Comparison of ENCODE assay signal across 8 cellular contexts in the genomic region with DNA sequence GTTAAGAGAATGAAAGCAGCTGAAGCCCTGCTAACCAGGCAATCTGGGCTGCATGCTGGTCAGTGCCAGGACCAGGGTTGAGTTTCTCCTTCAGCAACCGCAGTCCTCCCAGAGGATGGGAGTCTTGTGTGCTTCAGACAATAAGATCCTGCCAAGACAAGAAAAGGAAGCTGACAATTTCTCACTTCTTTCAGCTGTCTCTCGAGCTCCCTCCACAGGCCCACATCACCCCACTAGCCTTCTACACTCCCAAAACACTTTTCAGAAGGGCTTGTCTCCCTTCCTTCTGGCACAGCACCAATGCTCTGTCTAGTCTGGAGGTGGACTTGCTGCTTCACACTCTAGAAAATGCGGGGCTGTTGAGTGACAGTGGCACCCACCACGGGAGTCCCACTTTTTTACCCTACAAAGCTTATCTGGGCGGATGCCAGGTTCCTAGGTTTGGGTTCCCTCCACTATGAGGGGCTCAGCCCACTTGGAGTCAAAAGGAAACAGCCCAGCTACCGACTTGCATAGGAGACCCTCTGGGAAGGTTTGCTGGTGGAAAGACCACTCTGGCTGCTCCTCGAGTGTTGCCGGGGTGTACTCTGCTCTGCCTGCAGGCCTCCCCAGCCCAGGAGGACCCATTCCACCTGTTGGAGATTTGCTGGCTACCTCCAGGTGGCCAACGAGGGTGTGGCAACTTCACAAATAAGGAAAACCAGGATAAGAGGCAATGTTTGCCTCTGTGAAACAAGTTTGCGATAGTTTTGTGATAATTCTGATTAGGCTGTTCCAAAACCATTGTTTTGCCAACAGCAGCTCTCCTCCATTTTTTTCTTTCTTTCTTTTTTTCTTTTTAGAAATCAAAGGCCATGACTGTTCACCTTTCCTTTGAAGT.
DNase-seq lines count a peak whose midpoint lies in the region; ATAC-seq and TF ChIP-seq lines count a peak whose summit lies in the region.

No MANE protein-coding gene starts in this region.

- intact Hi-C loops in OCI-LY7 (cut with micrococcal nuclease; ENCODE audit: unreplicated experiment) (loop anchor here (1.0 to 2.0 kb wide), 6 partner anchors 15 to 139 kb away; no protein-coding TSS in a partner anchor), mammary epithelial cell (cut with micrococcal nuclease) (loop anchor here (5.0 kb wide), 2 partner anchors 67 to 112 kb away; partner anchors contain the start of gene TENT5C), spleen (cut with DNase I; ENCODE audit: low total_unique reads) (loop anchor here (5.0 kb wide), 2 partner anchors 67 to 137 kb away; partner anchors contain the start of gene TENT5C)

- dilution Hi-C loops in mammary epithelial cell (cut with HindIII; ENCODE audit: low sequenced_read_pairs): no loop called here

- H3K9me2 ChIP-seq in OCI-LY7 (ENCODE audit: insufficient read depth, low read length): no peaks in the 10 kb centered on the region

- in situ Hi-C loops in mammary epithelial cell (cut with MboI; ENCODE audit: low sequenced_read_pairs in 2 of 2): no loop called here

- CTCF ChIA-PET in OCI-LY7 (lab: Charles Lee; ENCODE audit: unreplicated experiment) (interaction anchor here (0.7 to 2.4 kb wide), 18 partner anchors 8 to 139 kb away, joined by 3 to 18 read pairs (median 4); no protein-coding TSS in a partner anchor), mammary epithelial cell (lab: Charles Lee; ENCODE audit: low non-redundant PET) (interaction anchor here (0.7 kb wide), 1 partner anchor 9 kb away, joined by 3 read pairs; no protein-coding TSS in a partner anchor)

- H3K4me1 ChIP-seq in OCI-LY7 (ENCODE audit: insufficient read depth, low read length, poor library complexity, severe bottlenecking): peaks cover 54% of the 10 kb centered on the region
- peaks cover 12% of the 10 kb centered on the region for H3K4me1 ChIP-seq in mammary epithelial cell (ENCODE audit: insufficient read depth, low read length)
- H3K4me1 ChIP-seq in spleen: peaks cover 0 to 38% (median 24%) of the 10 kb centered on the region in 6 donors

- H3K79me2 ChIP-seq in OCI-LY7 (ENCODE audit: insufficient read depth, low read depth, low read length) (no peaks in the 10 kb centered on the region), mammary epithelial cell (ENCODE audit: insufficient read depth, low read length) (no peaks in the 10 kb centered on the region)

- H3K4me2 ChIP-seq in OCI-LY7 (ENCODE audit: low read length): peak overlapping the region; percentile 41
- H3K4me2 ChIP-seq in mammary epithelial cell (ENCODE audit: insufficient read depth, low read depth, low read length): no peak overlapping the region

- H3K36me3 ChIP-seq in OCI-LY7 (ENCODE audit: insufficient read depth, low read length) (no peaks in the 10 kb centered on the region), mammary epithelial cell (ENCODE audit: insufficient read depth, low read length) (no peaks in the 10 kb centered on the region), spleen (no peaks in the 10 kb centered on the region)

- no peak for TF ChIP-seq POLR2A in spleen (IDR thresholded peaks at IDR 0.05)

- H3K4me3 ChIP-seq in GM12864 (ENCODE audit: low read depth, low read length) (no peak overlapping the region), OCI-LY7 (ENCODE audit: low read depth, low read length, poor library complexity, severe bottlenecking) (no peak overlapping the region), mammary epithelial cell (replicated peaks in 1 of 3; ENCODE audit: insufficient read depth in 1 of 3, low read depth in 2 of 3, low read length in 3 of 3) (no peak overlapping the region), spleen (no peak overlapping the region)

- WGBS in mammary epithelial cell (ENCODE audit: low coverage, missing lambda C conversion rate): 64% methylated on average over 10 of the region's 10 CpGs
- WGBS in spleen, 5 donors: 65 to 75% (median 66%) methylated on average over 10 of the region's 10 CpGs

- TF ChIP-seq CTCF in GM12864 (IDR thresholded peaks at IDR 0.05; ENCODE audit: low read depth, low read length, missing control alignments): peak; percentile 85
- peak; percentile 92 for TF ChIP-seq CTCF in OCI-LY7 (conservative IDR thresholded peaks at IDR 0.05; ENCODE audit: low read length)
- peak; percentile 20 to 62 for TF ChIP-seq CTCF in mammary epithelial cell (conservative IDR thresholded peaks at IDR 0.05 in 1 of 2, IDR thresholded peaks at IDR 0.05 in 1 of 2; ENCODE audit: extremely low read depth in 1 of 2, insufficient read depth in 1 of 2, low read depth in 1 of 2, low read length in 2 of 2)
- peak; percentile 19 to 71 (median 57) for TF ChIP-seq CTCF in spleen (IDR thresholded peaks at IDR 0.05 in 8 of 11, conservative IDR thresholded peaks at IDR 0.05 in 3 of 11)

- H2AFZ ChIP-seq in OCI-LY7 (ENCODE audit: low read length) (peak overlapping the region; percentile 67), mammary epithelial cell (ENCODE audit: low read depth, low read length) (no peak overlapping the region)

- DNase-seq in GM12864 (ENCODE audit: low read depth) (no peak), OCI-LY7 (ENCODE audit: low spot score) (peak; percentile 87), mammary epithelial cell (no peak), spleen (no peak), NCI-H2196 treated with DMSO at 0.1 percent for 48 hours (lab: John Stamatoyannopoulos, UW; ENCODE audit: unreplicated experiment) (no peak), NCI-H1048 (lab: John Stamatoyannopoulos, UW) (no peak), NCI-H1694 (lab: John Stamatoyannopoulos, UW) (no peak)

- H3K27me3 ChIP-seq in mammary epithelial cell (ENCODE audit: insufficient read depth, low read length): no peaks in the 10 kb centered on the region
- no peaks in the 10 kb centered on the region for H3K27me3 ChIP-seq in spleen (replicated peaks in 1 of 7)

- POLR2A ChIA-PET in OCI-LY7 (lab: Charles Lee): interaction anchor here (0.9 to 5.1 kb wide), 18 partner anchors 8 to 254 kb away, joined by 3 to 38 read pairs (median 8); partner anchors contain the start of genes GDAP2, TENT5C and WDR3

- H3K9ac ChIP-seq in mammary epithelial cell (ENCODE audit: insufficient read depth, low read length): no peak overlapping the region

- peak; percentile 58 for ATAC-seq in GM21786 (IDR thresholded peaks at IDR 0.05; ENCODE audit: unreplicated experiment)

- no peaks in the 10 kb centered on the region for H3K9me3 ChIP-seq in OCI-LY7 (ENCODE audit: low read length)
- H3K9me3 ChIP-seq in mammary epithelial cell (replicated peaks; ENCODE audit: insufficient read depth, low read length): no peaks in the 10 kb centered on the region
- H3K9me3 ChIP-seq in spleen: no peaks in the 10 kb centered on the region

- no TSS peak for BruUV-seq in OCI-LY7 (replicated peaks; lab: Mats Ljungman, UMichigan)
- no TSS peak for BruUV-seq in mammary epithelial cell (replicated peaks; lab: Mats Ljungman, UMichigan)

- H3K27ac ChIP-seq in OCI-LY7 (ENCODE audit: low read depth, low read length, poor library complexity, severe bottlenecking): peak overlapping the region; percentile 1
- no peak overlapping the region for H3K27ac ChIP-seq in mammary epithelial cell (ENCODE audit: insufficient read depth, low read depth, low read length)
- peak overlapping the region in 1 of 8 donors; percentile 15 for H3K27ac ChIP-seq in spleen

- H4K20me1 ChIP-seq in OCI-LY7 (ENCODE audit: insufficient read depth, low read length) (no peaks in the 10 kb centered on the region), mammary epithelial cell (ENCODE audit: insufficient read depth, low read length) (no peaks in the 10 kb centered on the region)

Comparison
In these comparisons a context has a peak if more than half of its experiments do, and no peak if none do; other contexts are left out.
1. CTCF ChIP-seq: peak in every context shown above with its lines; median percentile 92 in OCI-LY7; 85 in GM12864; 57 in spleen; 41 in mammary epithelial cell.